ENCODE assay signal across 21 cellular contexts in the genomic region with DNA sequence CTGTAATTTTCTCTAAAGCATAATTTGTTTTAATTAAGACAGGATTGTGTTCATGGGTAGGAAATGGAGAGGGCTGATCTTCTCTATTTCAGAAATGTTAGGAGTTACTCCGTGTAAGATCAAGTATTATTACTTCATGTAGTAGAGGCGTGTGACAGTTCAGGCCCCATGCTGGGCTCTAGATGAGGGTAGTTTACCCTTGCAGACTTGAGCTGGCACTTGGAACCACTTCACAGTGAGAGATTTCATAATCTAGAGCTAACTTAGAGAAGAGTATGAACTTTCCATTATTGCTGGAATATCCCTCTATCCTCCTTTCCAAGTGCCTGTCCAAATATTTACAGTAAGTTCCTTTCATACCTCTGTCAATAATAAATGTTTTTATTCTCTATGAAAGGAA.
"Had no signal": no experiment of that assay in that cellular context is flagged by ENCODE, and none has a peak within 500 bp of the region (broad histone marks: within the 10 kb centered on the region; RNA-seq: fewer than 3 reads in every experiment).

No MANE protein-coding gene starts in this region.

- H3K27me3 ChIP-seq: heart right ventricle, hepatocyte, ovary, right atrium auricular region, right lobe of liver, stomach, testis, thyroid gland, transverse colon, uterus had no signal

- H3K36me3 ChIP-seq: ovary, right atrium auricular region, right lobe of liver, stomach, thyroid gland, uterus had no signal

- H3K4me3 ChIP-seq: heart right ventricle, hepatocyte, mucosa of descending colon, ovary, right atrium auricular region, right lobe of liver, smooth muscle cell, stomach, testis, thyroid gland, transverse colon, uterus had no signal

- DNase-seq: heart right ventricle; islet precursor cell; midbrain; mucosa of descending colon; naive thymus-derived CD4-positive, alpha-beta T cell; ovary; right lobe of liver; stimulated activated CD4-positive, alpha-beta T cell treated with anti-CD3 and anti-CD28 coated beads, Interleukin-15, amount 100 ng/mL, for 24 hours; stimulated activated CD4-positive, alpha-beta T cell treated with anti-CD3 and anti-CD28 coated beads, Interleukin-4, amount 100 ng/mL, for 4 hours; stimulated activated CD8-positive, alpha-beta memory T cell treated with anti-CD3 and anti-CD28 coated beads, Interleukin-4, amount 100 ng/mL, for 48 hours; stimulated activated naive CD8-positive, alpha-beta T cell treated with anti-CD3 and anti-CD28 coated beads, Interleukin-15, Interleukin-2, amounts not matched to agents 100 U/mL and 50 U/mL, for 24 hours; stomach; testis; thyroid gland; transverse colon; uterus had no signal

- ATAC-seq: heart right ventricle; mucosa of descending colon; naive thymus-derived CD4-positive, alpha-beta T cell; natural killer cell treated with Interleukin-12 subunit alpha and Interleukin-12 subunit beta and Interleukin-15 and Interleukin-18, amount 100 ng/mL, for 72 hours; stimulated activated memory B cell treated with anti-CD40 and anti-IgM and Interleukin-4, amounts not matched to agents 10 μg/mL and 1 μg/mL and 100 μg/mL, for 72 hours; stimulated activated naive CD8-positive, alpha-beta T cell treated with anti-CD3 and anti-CD28 coated beads, Interleukin-15, Interleukin-2, amounts not matched to agents 100 U/mL and 50 U/mL, for 24 hours had no signal

- H3K4me1 ChIP-seq: right lobe of liver, stomach, testis, thyroid gland, transverse colon, uterus had no signal

- H3K9me3 ChIP-seq: heart right ventricle, mucosa of descending colon, ovary, right atrium auricular region, right lobe of liver, stomach, testis, thyroid gland, transverse colon, uterus had no signal

- H3K27ac ChIP-seq: heart right ventricle, hepatocyte, ovary, right atrium auricular region, right lobe of liver, stomach, testis, thyroid gland, transverse colon, uterus had no signal
